23 cellular contexts compared by ENCODE assay signal in genomic region chr17:42241871-42242270, GRCh38. TPM values are rescaled to one million over a fixed set of nuclear protein-coding genes. Genes with fewer than 3 reads are reported as not detected.
DNase-seq lines count a peak whose midpoint lies in the region; ATAC-seq, FAIRE-seq and TF ChIP-seq lines count a peak whose summit lies in the region.
"Had no signal": no experiment of that assay in that cellular context is flagged by ENCODE, and none has a peak within 500 bp of the region (broad histone marks: within the 10 kb centered on the region; RNA-seq: fewer than 3 reads in every experiment).

No MANE protein-coding gene starts in this region.

- no peaks in the 10 kb centered on the region for H3K27me3 Mint-ChIP-seq in activated T-cell treated with anti-CD3 and anti-CD28 coated beads, Interleukin-2, amount 50 U/mL, for 72 hours (ENCODE audit: low read depth)
- no peaks in the 10 kb centered on the region for H3K27me3 Mint-ChIP-seq in activated T-cell treated with anti-CD3 and anti-CD28 coated beads, Interleukin-2, amount 50 U/mL, for 4 hours (ENCODE audit: low read depth)
- H3K27me3 Mint-ChIP-seq in neural progenitor cell (ENCODE audit: insufficient read depth, low read depth): no peaks in the 10 kb centered on the region

- no peaks in the 10 kb centered on the region; the same call in 1 of the 2 replicates for H4K20me1 ChIP-seq in K562 (replicated peaks; ENCODE audit: control insufficient read depth, insufficient read depth, low read length)
- peaks cover 89% of the 10 kb centered on the region for H4K20me1 ChIP-seq in neural progenitor cell (ENCODE audit: low read depth)

- no peak for TF ChIP-seq EP300 in K562 (IDR thresholded peaks at IDR 0.05; ENCODE audit: low read length)

- WGBS in K562 (ENCODE audit: insufficient coverage, low coverage, missing lambda C conversion rate): 86% methylated on average over 1 of the region's 1 CpG

- no peak for TF ChIP-seq POLR2A in K562 (conservative IDR thresholded peaks at IDR 0.05)

- in situ Hi-C loops in K562 (cut with MboI): no loop called here

- BruUV-seq in K562 (replicated peaks; lab: Mats Ljungman, UMichigan): no TSS peak

- POLR2A ChIA-PET in HEK293T (lab: Yijun Ruan, JAX) (no interaction called here), K562 (lab: Yijun Ruan, JAX) (no interaction called here)

- H3K9ac ChIP-seq in K562 (ENCODE audit: insufficient read depth in 1 of 2, low read depth in 2 of 2, low read length in 2 of 2): no peak overlapping the region
- no peak overlapping the region for H3K9ac ChIP-seq in neural progenitor cell

- H3K27ac ChIP-seq in K562 (ENCODE audit: extremely low read depth, low read depth, low read length) (no peak overlapping the region), neural progenitor cell (no peak overlapping the region)
- H3K27ac ChIP-seq: PC-9, SJCRH30 had no signal

- H3F3A ChIP-seq in neural progenitor cell (ENCODE audit: low read depth): peaks cover 11% of the 10 kb centered on the region

- H3K36me3 Mint-ChIP-seq in activated T-cell treated with anti-CD3 and anti-CD28 coated beads, Interleukin-2, amount 50 U/mL, for 72 hours (ENCODE audit: insufficient read depth in 2 of 2): peaks cover 0 to 5% of the 10 kb centered on the region in 2 donors
- H3K36me3 Mint-ChIP-seq in activated T-cell treated with anti-CD3 and anti-CD28 coated beads, Interleukin-2, amount 50 U/mL, for 4 hours (ENCODE audit: insufficient read depth): peaks cover 15% of the 10 kb centered on the region
- H3K36me3 Mint-ChIP-seq in neural progenitor cell: peaks cover 3% of the 10 kb centered on the region

- H3K4me2 ChIP-seq in K562 (ENCODE audit: insufficient read depth, low read length) (no peak overlapping the region), neural progenitor cell (no peak overlapping the region)
- H3K4me2 ChIP-seq: PC-9 had no signal

- no peak overlapping the region for H2AFZ ChIP-seq in K562 (ENCODE audit: low read depth, low read length)
- H2AFZ ChIP-seq in neural progenitor cell (replicated peaks): no peak overlapping the region
- H2AFZ ChIP-seq: PC-9 had no signal

- peaks cover 55% of the 10 kb centered on the region for H3K4me1 Mint-ChIP-seq in activated T-cell treated with anti-CD3 and anti-CD28 coated beads, Interleukin-2, amount 50 U/mL, for 72 hours (ENCODE audit: low read depth)
- H3K4me1 Mint-ChIP-seq in activated T-cell treated with anti-CD3 and anti-CD28 coated beads, Interleukin-2, amount 50 U/mL, for 4 hours (ENCODE audit: low read depth): peaks cover 48% of the 10 kb centered on the region
- peaks cover 11% of the 10 kb centered on the region for H3K4me1 Mint-ChIP-seq in neural progenitor cell

- no peaks in the 10 kb centered on the region for H3K9me3 Mint-ChIP-seq in activated T-cell treated with anti-CD3 and anti-CD28 coated beads, Interleukin-2, amount 50 U/mL, for 72 hours
- H3K9me3 Mint-ChIP-seq in activated T-cell treated with anti-CD3 and anti-CD28 coated beads, Interleukin-2, amount 50 U/mL, for 4 hours: no peaks in the 10 kb centered on the region
- no peaks in the 10 kb centered on the region for H3K9me3 Mint-ChIP-seq in neural progenitor cell
- H3K9me3 Mint-ChIP-seq: HFFc6 had no signal

- H3K4me1 ChIP-seq in K562 (replicated peaks in 1 of 2; ENCODE audit: control insufficient read depth in 2 of 2, insufficient read depth in 2 of 2, low read length in 2 of 2) (peaks cover 11 to 17% of the 10 kb centered on the region in 2 experiments; a peak in 3 of 5 replicates), neural progenitor cell (peaks cover 5% of the 10 kb centered on the region)
- H3K4me1 ChIP-seq: SJCRH30 had no signal

- no peaks in the 10 kb centered on the region for H3K27me3 ChIP-seq in K562 (ENCODE audit: control insufficient read depth in 2 of 2, insufficient read depth in 2 of 2, low read length in 2 of 2)
- H3K27me3 ChIP-seq in neural progenitor cell: no peaks in the 10 kb centered on the region
- H3K27me3 ChIP-seq: SJCRH30 had no signal

- TF ChIP-seq RAD21 in K562 (CRISPR knock-in tag; conservative IDR thresholded peaks at IDR 0.05 in 1 of 2, IDR thresholded peaks at IDR 0.05 in 1 of 2): no peak

- no peaks in the 10 kb centered on the region for H3K9me1 ChIP-seq in K562 (ENCODE audit: control insufficient read depth, insufficient read depth, low read length)

- CTCF ChIA-PET in HEK293T (lab: Yijun Ruan, JAX): no interaction called here
- CTCF ChIA-PET in K562 (lab: Yijun Ruan, JAX; ENCODE audit: low intra/inter-chr PET ratio): no interaction called here

- FAIRE-seq in K562 (lab: Jason Lieb, UNC): no peak
- FAIRE-seq: A204.1, H54 had no signal

- peak overlapping the region; percentile 15 for H3K27ac Mint-ChIP-seq in activated T-cell treated with anti-CD3 and anti-CD28 coated beads, Interleukin-2, amount 50 U/mL, for 72 hours
- peak overlapping the region; percentile 18 for H3K27ac Mint-ChIP-seq in neural progenitor cell
- H3K27ac Mint-ChIP-seq: HFFc6 had no signal

- no peak for ATAC-seq in activated T-cell treated with anti-CD3 and anti-CD28 coated beads, Interleukin-2, amount 50 U/mL, for 72 hours (replicated peaks in 1 of 2)
- ATAC-seq in activated T-cell treated with anti-CD3 and anti-CD28 coated beads, Interleukin-2, amount 50 U/mL, for 4 hours: no peak
- no peak for ATAC-seq in K562

- H3K36me3 ChIP-seq in K562 (ENCODE audit: control insufficient read depth, insufficient read depth, low read length) (peaks cover 19% of the 10 kb centered on the region), neural progenitor cell (no peaks in the 10 kb centered on the region)
- H3K36me3 ChIP-seq: SJCRH30 had no signal

- intact Hi-C loops in K562 (cut with micrococcal nuclease): no loop called here

- H3K4me3 Mint-ChIP-seq in activated T-cell treated with anti-CD3 and anti-CD28 coated beads, Interleukin-2, amount 50 U/mL, for 72 hours: no peak overlapping the region
- no peak overlapping the region for H3K4me3 Mint-ChIP-seq in activated T-cell treated with anti-CD3 and anti-CD28 coated beads, Interleukin-2, amount 50 U/mL, for 4 hours
- no peak overlapping the region for H3K4me3 Mint-ChIP-seq in neural progenitor cell
- H3K4me3 Mint-ChIP-seq: HFFc6 had no signal

- H3K79me2 ChIP-seq in K562 (ENCODE audit: control insufficient read depth, insufficient read depth, low read length) (peaks cover 92% of the 10 kb centered on the region), neural progenitor cell (ENCODE audit: low read depth) (peaks cover 98% of the 10 kb centered on the region)

- H3K4me3 ChIP-seq in K562: no peak overlapping the region
- H3K4me3 ChIP-seq in neural progenitor cell: no peak overlapping the region
- H3K4me3 ChIP-seq: PC-9, SJCRH30 had no signal

- no peak for DNase-seq in activated T-cell treated with anti-CD3 and anti-CD28 coated beads, Interleukin-2, amount 50 U/mL, for 72 hours
- no peak for DNase-seq in activated T-cell treated with anti-CD3 and anti-CD28 coated beads, Interleukin-2, amount 50 U/mL, for 4 hours
- DNase-seq in HEK293T (ENCODE audit: extremely low spot score) (no peak), K562 (ENCODE audit: extremely low read depth in 1 of 4, low spot score in 3 of 4) (no peak), neural progenitor cell (ENCODE audit: low spot score) (no peak), NCI-H187 treated with DMSO at 0.1 percent for 48 hours (lab: John Stamatoyannopoulos, UW) (no peak), A172 (ENCODE audit: low spot score) (no peak), NCI-H526 treated with DMSO at 0.1 percent for 48 hours (lab: John Stamatoyannopoulos, UW) (no peak)
- DNase-seq: DMS79 treated with DMSO at 0.1 percent for 48 hours, HFFc6, IMR-90, Karpas-422, NCI-H1417 treated with DMSO at 0.1 percent for 48 hours, NCI-H2029 treated with DMSO at 0.1 percent for 48 hours, NCI-H446 treated with DMSO at 0.1 percent for 48 hours, NCI-H774, PC-9, SJCRH30 had no signal

- TF ChIP-seq CTCF in K562 (IDR thresholded peaks at IDR 0.05 in 2 of 3, conservative IDR thresholded peaks at IDR 0.05 in 1 of 3; ENCODE audit: insufficient read depth in 2 of 3, low read depth in 1 of 3, low read length in 3 of 3) (no peak), neural progenitor cell (IDR thresholded peaks at IDR 0.05) (no peak)

- H3K9me3 ChIP-seq in K562 (replicated peaks; ENCODE audit: control insufficient read depth, insufficient read depth, low read depth, low read length) (no peaks in the 10 kb centered on the region), neural progenitor cell (ENCODE audit: low read depth) (no peaks in the 10 kb centered on the region)
- H3K9me3 ChIP-seq: SJCRH30 had no signal

RNA-seq across cellular contexts. Expression of gene STAT5B, which starts 34.3 kb away (rescaled TPM):
- 100 to 1,000 TPM; 252 to 269 TPM for total RNA-seq in activated T-cell treated with anti-CD3 and anti-CD28 coated beads, Interleukin-2, amount 50 U/mL, for 72 hours
- 10 to 100 TPM; 62.9 to 86.7 (median 71.9) TPM for total RNA-seq in activated T-cell treated with anti-CD3 and anti-CD28 coated beads, Interleukin-2, amount 50 U/mL, for 4 hours
- total RNA-seq in K562 (2011; cell fraction: chromatin; rRNA removed; ENCODE audit: low replicate concordance): 425 and 510 TPM in 2 replicates
- total RNA-seq in K562 (2011; cell fraction: nucleolus; rRNA removed): 258 and 266 TPM in 2 replicates
- total RNA-seq in K562 (2011; cell fraction: nucleoplasm; rRNA removed): 265 and 278 TPM in 2 replicates
- total RNA-seq in K562 (2014; rRNA removed) (92.4 and 113 TPM in 2 replicates), K562 (2014; rRNA removed; fragmentation: Illumina TruSeq; extraction: Trizol) (75.5 and 75.7 TPM in 2 replicates), K562 (2015; rRNA removed; fragmentation: Illumina TruSeq; extraction: Trizol) (63.5 and 65.2 TPM in 2 replicates), K562 (2021) (134 TPM in 2 replicates), neural progenitor cell (ENCODE audit: low replicate concordance) (90.7 and 96.4 TPM in 2 replicates)
- polyA plus RNA-seq in K562 (2011; rRNA removed) (147 and 176 TPM in 2 replicates), K562 (2014; fragmentation: Illumina TruSeq; extraction: Trizol) (117 and 130 TPM in 2 replicates), K562 (2014; fragmentation: Nextera tagmentation; extraction: Ambion mirVana) (10 to 100 TPM; 20.8 to 23.5 TPM), K562 (2014; rRNA removed) (109 and 124 TPM in 2 replicates)
- polyA plus RNA-seq in K562 (2011; cell fraction: cytosol; rRNA removed): 94.2 and 122 TPM in 2 replicates
- 190 and 298 TPM in 2 replicates for polyA plus RNA-seq in K562 (2011; cell fraction: nucleus; rRNA removed)
- 79.5 and 138 TPM in 2 replicates for polyA plus RNA-seq in K562 (2012)
- 101 and 127 TPM in 2 replicates for polyA minus RNA-seq in K562 (2011; rRNA and poly(A)+ RNA removed)
- polyA minus RNA-seq in K562 (2011; cell fraction: cytosol; rRNA and poly(A)+ RNA removed): 79.7 and 81.7 TPM in 2 replicates
- 54.4 and 60.3 TPM in 2 replicates for polyA minus RNA-seq in K562 (2011; cell fraction: nucleus; rRNA and poly(A)+ RNA removed)
- 23.4 and 30.9 TPM in 2 replicates for total RNA-seq in A172 (2014; rRNA removed; shearing (Covaris generic))

RNA-seq across cellular contexts. Expression of gene STAT5A, which starts 46.4 kb away (rescaled TPM):
- total RNA-seq in activated T-cell treated with anti-CD3 and anti-CD28 coated beads, Interleukin-2, amount 50 U/mL, for 72 hours: 100 to 1,000 TPM; 243 to 264 TPM
- 100 to 1,000 TPM; 193 to 264 (median 220) TPM for total RNA-seq in activated T-cell treated with anti-CD3 and anti-CD28 coated beads, Interleukin-2, amount 50 U/mL, for 4 hours
- total RNA-seq in K562 (2011; cell fraction: chromatin; rRNA removed; ENCODE audit: low replicate concordance): 251 and 757 TPM in 2 replicates
- total RNA-seq in K562 (2011; cell fraction: nucleolus; rRNA removed): 428 and 505 TPM in 2 replicates
- 262 and 311 TPM in 2 replicates for total RNA-seq in K562 (2011; cell fraction: nucleoplasm; rRNA removed)
- total RNA-seq in K562 (2014; rRNA removed): 391 and 467 TPM in 2 replicates
- total RNA-seq in K562 (2014; rRNA removed; fragmentation: Illumina TruSeq; extraction: Trizol): 156 and 174 TPM in 2 replicates
- 177 and 195 TPM in 2 replicates for total RNA-seq in K562 (2015; rRNA removed; fragmentation: Illumina TruSeq; extraction: Trizol)
- total RNA-seq in K562 (2021): 377 and 414 TPM in 2 replicates
- 131 and 196 TPM in 2 replicates for polyA plus RNA-seq in K562 (2011; rRNA removed)
- polyA plus RNA-seq in K562 (2011; cell fraction: cytosol; rRNA removed): 76.7 and 247 TPM in 2 replicates
- 268 and 853 TPM in 2 replicates for polyA plus RNA-seq in K562 (2011; cell fraction: nucleus; rRNA removed)
- polyA plus RNA-seq in K562 (2012): 303 and 408 TPM in 2 replicates
- polyA plus RNA-seq in K562 (2014; fragmentation: Illumina TruSeq; extraction: Trizol): 379 and 415 TPM in 2 replicates
- 10 to 100 TPM; 79.9 to 81.8 TPM for polyA plus RNA-seq in K562 (2014; fragmentation: Nextera tagmentation; extraction: Ambion mirVana)
- 239 and 248 TPM in 2 replicates for polyA plus RNA-seq in K562 (2014; rRNA removed)
- 114 and 250 TPM in 2 replicates for polyA minus RNA-seq in K562 (2011; rRNA and poly(A)+ RNA removed)
- polyA minus RNA-seq in K562 (2011; cell fraction: cytosol; rRNA and poly(A)+ RNA removed): 124 and 299 TPM in 2 replicates
- polyA minus RNA-seq in K562 (2011; cell fraction: nucleus; rRNA and poly(A)+ RNA removed): 105 and 217 TPM in 2 replicates
- 6.7 and 10.0 TPM in 2 replicates for total RNA-seq in neural progenitor cell (ENCODE audit: low replicate concordance)
- 5.0 and 5.5 TPM in 2 replicates for total RNA-seq in A172 (2014; rRNA removed; shearing (Covaris generic))

RNA-seq across cellular contexts. Expression of gene GHDC, which starts 47.6 kb away (rescaled TPM):
- 10 to 100 TPM; 17.3 to 18.8 TPM for total RNA-seq in activated T-cell treated with anti-CD3 and anti-CD28 coated beads, Interleukin-2, amount 50 U/mL, for 72 hours
- 10 to 100 TPM; 24.0 to 24.9 (median 24.7) TPM for total RNA-seq in activated T-cell treated with anti-CD3 and anti-CD28 coated beads, Interleukin-2, amount 50 U/mL, for 4 hours
- total RNA-seq in K562 (2011; cell fraction: chromatin; rRNA removed; ENCODE audit: low replicate concordance): 26.6 and 66.9 TPM in 2 replicates
- total RNA-seq in K562 (2011; cell fraction: nucleolus; rRNA removed): 67.5 and 75.5 TPM in 2 replicates
- 39.0 and 46.6 TPM in 2 replicates for total RNA-seq in K562 (2011; cell fraction: nucleoplasm; rRNA removed)
- total RNA-seq in K562 (2014; rRNA removed) (20.3 and 20.8 TPM in 2 replicates), K562 (2014; rRNA removed; fragmentation: Illumina TruSeq; extraction: Trizol) (5.0 and 5.6 TPM in 2 replicates), K562 (2015; rRNA removed; fragmentation: Illumina TruSeq; extraction: Trizol) (10.4 and 11.2 TPM in 2 replicates), K562 (2021) (21.1 and 23.2 TPM in 2 replicates), neural progenitor cell (ENCODE audit: low replicate concordance) (6.8 and 7.7 TPM in 2 replicates)
- polyA plus RNA-seq in K562 (2011; rRNA removed) (12.0 and 12.9 TPM in 2 replicates), K562 (2014; fragmentation: Illumina TruSeq; extraction: Trizol) (7.8 and 12.4 TPM in 2 replicates), K562 (2014; fragmentation: Nextera tagmentation; extraction: Ambion mirVana) (under 1 TPM; 0.65 to 0.87 TPM), K562 (2014; rRNA removed) (20.8 and 20.9 TPM in 2 replicates)
- 9.1 and 31.3 TPM in 2 replicates for polyA plus RNA-seq in K562 (2011; cell fraction: cytosol; rRNA removed)
- polyA plus RNA-seq in K562 (2011; cell fraction: nucleus; rRNA removed): 57.1 and 77.6 TPM in 2 replicates
- 14.5 and 28.1 TPM in 2 replicates for polyA plus RNA-seq in K562 (2012)
- 3.5 and 7.4 TPM in 2 replicates for polyA minus RNA-seq in K562 (2011; rRNA and poly(A)+ RNA removed)
- 9.6 and 12.1 TPM in 2 replicates for polyA minus RNA-seq in K562 (2011; cell fraction: cytosol; rRNA and poly(A)+ RNA removed)
- polyA minus RNA-seq in K562 (2011; cell fraction: nucleus; rRNA and poly(A)+ RNA removed): 16.6 and 17.0 TPM in 2 replicates
- total RNA-seq in A172 (2014; rRNA removed; shearing (Covaris generic)): 27.0 and 31.5 TPM in 2 replicates

RNA-seq across cellular contexts. Expression of gene HCRT, which starts 56.6 kb away (rescaled TPM):
- total RNA-seq in activated T-cell treated with anti-CD3 and anti-CD28 coated beads, Interleukin-2, amount 50 U/mL, for 72 hours: not detected
- total RNA-seq in activated T-cell treated with anti-CD3 and anti-CD28 coated beads, Interleukin-2, amount 50 U/mL, for 4 hours: not detected
- not detected in 2 replicates for total RNA-seq in K562 (2011; cell fraction: chromatin; rRNA removed; ENCODE audit: low replicate concordance)
- not detected in 2 replicates for total RNA-seq in K562 (2011; cell fraction: nucleolus; rRNA removed)
- total RNA-seq in K562 (2011; cell fraction: nucleoplasm; rRNA removed): not detected in 2 replicates
- total RNA-seq in K562 (2014; rRNA removed) (not detected in 2 replicates), K562 (2014; rRNA removed; fragmentation: Illumina TruSeq; extraction: Trizol) (not detected in 2 replicates), K562 (2015; rRNA removed; fragmentation: Illumina TruSeq; extraction: Trizol) (not detected in 2 replicates), K562 (2021) (not detected in 2 replicates), neural progenitor cell (ENCODE audit: low replicate concordance) (not detected in 2 replicates)
- polyA plus RNA-seq in K562 (2011; rRNA removed) (not detected in 2 replicates), K562 (2014; fragmentation: Illumina TruSeq; extraction: Trizol) (not detected in 2 replicates), K562 (2014; fragmentation: Nextera tagmentation; extraction: Ambion mirVana) (not detected), K562 (2014; rRNA removed) (not detected in 2 replicates)
- polyA plus RNA-seq in K562 (2011; cell fraction: cytosol; rRNA removed): not detected in 2 replicates
- not detected in 2 replicates for polyA plus RNA-seq in K562 (2011; cell fraction: nucleus; rRNA removed)
- polyA plus RNA-seq in K562 (2012): not detected in 2 replicates
- polyA minus RNA-seq in K562 (2011; rRNA and poly(A)+ RNA removed): not detected in 2 replicates
- polyA minus RNA-seq in K562 (2011; cell fraction: cytosol; rRNA and poly(A)+ RNA removed): not detected in 2 replicates
- polyA minus RNA-seq in K562 (2011; cell fraction: nucleus; rRNA and poly(A)+ RNA removed): not detected in 2 replicates
- not detected in 2 replicates for total RNA-seq in A172 (2014; rRNA removed; shearing (Covaris generic))
- total RNA-seq: HFFc6, HT1080, IMR-90, MCF 10A, PC-9 had no signal
- polyA plus RNA-seq: BJ, IMR-90 had no signal

Comparison
In these comparisons a context has a peak if more than half of its experiments do, and no peak if none do; other contexts are left out.
1. RNA of gene STAT5A, which starts 46.4 kb away (total RNA-seq): 156 to 757 TPM in K562, 243 to 264 TPM in activated T-cell treated with anti-CD3 and anti-CD28 coated beads, Interleukin-2, amount 50 U/mL, for 72 hours and 193 to 264 TPM in activated T-cell treated with anti-CD3 and anti-CD28 coated beads, Interleukin-2, amount 50 U/mL, for 4 hours; 6.7 to 10.0 TPM in neural progenitor cell and 5.0 to 5.5 TPM in A172; every median in the first group is over 10 times any median in the second.